33 cellular contexts compared by ENCODE assay signal in genomic region chr12:130477701-130478100, GRCh38.
"Had no signal": no experiment of that assay in that cellular context is flagged by ENCODE, and none has a peak within 500 bp of the region (broad histone marks: within the 10 kb centered on the region; RNA-seq: fewer than 3 reads in every experiment).

No MANE protein-coding gene starts in this region.

- H3K4me1 ChIP-seq: adrenal gland, body of pancreas, breast epithelium had no signal

- H3K36me3 ChIP-seq: adrenal gland, brain microvascular endothelial cell, breast epithelium had no signal

- DNase-seq: activated B cell treated with CpG ODN at 0.5 μM for 24 hours; activated CD4-positive, alpha-beta memory T cell treated with anti-CD3 and anti-CD28 coated beads for 36 hours; activated CD4-positive, alpha-beta T cell treated with anti-CD3 and anti-CD28 coated beads for 4 hours; activated CD4-positive, alpha-beta T cell treated with anti-CD3 and anti-CD28 coated beads, Interleukin-2, amount 10 ng/mL, durations not matched to agents 24 days and 14 days; activated CD4-positive, alpha-beta T cell treated with anti-CD3 and anti-CD28 coated beads, Interleukin-2, amount 50 U/mL, for 1 hour; activated CD4-positive, alpha-beta T cell treated with anti-CD3 and anti-CD28 coated beads, Interleukin-2, amount 50 U/mL, for 4 hours; activated CD4-positive, CD25-positive, alpha-beta regulatory T cell treated with anti-CD3 and anti-CD28 coated beads, Interleukin-2, amount 50 U/mL, for 72 hours; activated CD8-positive, alpha-beta memory T cell treated with anti-CD3 and anti-CD28 coated beads, Interleukin-2, amount 50 U/mL, for 4 hours; activated CD8-positive, alpha-beta T cell treated with anti-CD3 and anti-CD28 coated beads for 36 hours; activated effector memory CD4-positive, alpha-beta T cell treated with anti-CD3 and anti-CD28 coated beads, Interleukin-2, amount 50 U/mL, for 16 hours; activated gamma-delta T cell treated with Interleukin-2 at 50 U/mL for 16 hours; activated naive CD4-positive, alpha-beta T cell; activated naive CD4-positive, alpha-beta T cell treated with anti-CD3 and anti-CD28 coated beads for 36 hours; activated naive CD4-positive, alpha-beta T cell treated with anti-CD3 and anti-CD28 coated beads, Interleukin-2, amount 50 U/mL, for 16 hours; activated naive CD8-positive, alpha-beta T cell treated with anti-CD3 and anti-CD28 coated beads for 36 hours; activated T-cell treated with anti-CD3 and anti-CD28 coated beads for 4 hours; activated T-cell treated with anti-CD3 and anti-CD28 coated beads, Interleukin-2, amount 50 U/mL, for 1 hour; activated T-cell treated with anti-CD3 and anti-CD28 coated beads, Interleukin-2, amount 50 U/mL, for 4 hours; activated T-cell treated with anti-CD3 and anti-CD28 coated beads, Interleukin-2, amount 50 U/mL, for 72 hours; amniotic stem cell; aorta; body of pancreas; brain microvascular endothelial cell; central memory CD4-positive, alpha-beta T cell; T-helper 2 cell; T-helper 9 cell had no signal

- H3K4me3 ChIP-seq: adrenal gland, body of pancreas, breast epithelium had no signal

- H3K27ac ChIP-seq: body of pancreas, brain microvascular endothelial cell, breast epithelium, VCaP had no signal

- ATAC-seq: activated CD8-positive, alpha-beta T cell treated with anti-CD3 and anti-CD28 coated beads for 36 hours; activated naive CD4-positive, alpha-beta T cell treated with anti-CD3 and anti-CD28 coated beads, Interleukin-2, amount 50 U/mL, for 72 hours; activated T-cell treated with anti-CD3 and anti-CD28 coated beads, Interleukin-2, amount 50 U/mL, for 4 hours; activated T-cell treated with anti-CD3 and anti-CD28 coated beads, Interleukin-2, amount 50 U/mL, for 72 hours; activated T-helper 17 cell treated with anti-CD3 and anti-CD28 coated beads, Interleukin-2, amount 50 U/mL, for 72 hours; body of pancreas had no signal

- FAIRE-seq: astrocyte, TTC549 had no signal

- H3K27me3 ChIP-seq: adrenal gland, body of pancreas, brain microvascular endothelial cell had no signal

- H3K9me3 ChIP-seq: adrenal gland, body of pancreas, breast epithelium had no signal
